ENCODE assay signal across 22 cellular contexts in the genomic region with DNA sequence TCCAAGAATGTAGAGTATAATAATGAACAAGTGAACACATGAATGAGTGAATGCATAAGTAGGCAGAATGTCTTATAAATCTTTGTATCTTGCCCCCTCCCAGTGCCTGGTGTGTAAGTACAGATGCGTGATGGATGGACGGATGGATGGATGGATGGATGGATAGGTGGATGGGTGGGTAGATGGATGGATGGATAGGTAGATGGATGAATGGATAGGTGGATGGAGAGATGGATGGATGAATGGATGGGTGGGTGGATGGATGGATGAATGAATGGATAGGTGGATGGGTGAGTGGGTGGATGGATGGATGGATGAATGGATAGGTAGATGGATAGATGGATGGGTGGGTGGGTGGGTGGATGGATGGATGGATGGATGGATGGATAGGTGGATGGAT.
"Had no signal": no experiment of that assay in that cellular context is flagged by ENCODE, and none has a peak within 500 bp of the region (broad histone marks: within the 10 kb centered on the region; RNA-seq: fewer than 3 reads in every experiment).

No MANE protein-coding gene starts in this region.

- H3K27ac Mint-ChIP-seq: dendritic cell treated with granulocyte-macrophage colony-stimulating factor and Interleukin-4, amounts not matched to agents 40 ng/mL and 50 ng/mL, for 4 days; effector memory CD8-positive, alpha-beta T cell; endodermal cell had no signal

- H3K27me3 Mint-ChIP-seq: dendritic cell treated with granulocyte-macrophage colony-stimulating factor and Interleukin-4, amounts not matched to agents 40 ng/mL and 50 ng/mL, for 4 days had no signal

- H3K4me3 Mint-ChIP-seq: dendritic cell treated with granulocyte-macrophage colony-stimulating factor and Interleukin-4, amounts not matched to agents 40 ng/mL and 50 ng/mL, for 4 days; effector memory CD8-positive, alpha-beta T cell; endodermal cell had no signal

- ATAC-seq: effector memory CD8-positive, alpha-beta T cell; gastrocnemius medialis; heart right ventricle; left cardiac atrium; left lung; left ventricle myocardium superior; lower lobe of right lung had no signal

- H3K9me3 Mint-ChIP-seq: endodermal cell had no signal

- DNase-seq: colonic mucosa; cortex of kidney; effector CD8-positive, alpha-beta T cell; effector memory CD8-positive, alpha-beta T cell; endodermal cell; erythroblast; esophagus squamous epithelium; foreskin fibroblast; foreskin melanocyte; gastrocnemius medialis; glutamatergic neuron; heart right ventricle; hippocampal formation; left cardiac atrium; left lung; left ventricle myocardium superior; lower lobe of right lung; midbrain had no signal

- FAIRE-seq: endometrium, islet of Langerhans, keratinocyte had no signal
